In the genomic region with DNA sequence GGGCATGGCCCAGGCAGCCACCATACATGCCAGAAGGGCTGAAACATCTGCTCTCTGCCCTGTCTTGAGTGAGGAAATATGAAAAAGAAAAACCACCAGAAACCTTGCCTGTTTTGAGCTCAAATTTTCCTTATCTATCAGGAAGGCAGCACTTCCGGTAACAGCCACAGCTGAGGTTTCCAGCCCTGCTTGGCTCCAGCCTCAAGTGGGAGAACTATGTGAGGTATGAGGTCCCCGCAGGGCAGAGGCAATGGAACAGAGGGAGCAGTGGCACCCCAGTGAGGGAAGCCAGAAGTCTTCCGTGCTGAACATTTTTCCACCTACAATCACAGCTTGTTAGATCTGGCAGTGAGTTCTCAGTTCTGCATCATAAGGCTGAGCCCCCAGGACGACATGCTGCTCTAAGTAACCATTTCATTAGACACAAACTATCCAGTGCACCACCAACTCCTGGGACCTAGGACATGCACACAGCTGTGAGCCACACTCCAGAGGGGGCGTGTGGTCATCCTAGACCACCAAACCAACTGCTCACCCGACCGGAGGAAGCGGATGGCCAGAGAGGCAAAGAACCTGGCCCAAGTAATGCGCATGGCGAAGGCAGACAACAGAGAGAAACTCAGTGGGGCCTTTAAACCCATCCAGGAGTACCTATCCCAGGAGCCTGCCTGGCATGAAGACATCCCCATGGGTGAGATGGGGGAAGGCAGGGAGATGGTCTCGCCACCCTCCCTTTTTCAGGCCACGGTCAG, we compare ENCODE assay signal across 8 cellular contexts. TPM values are rescaled to one million over a fixed set of nuclear protein-coding genes. Genes with fewer than 3 reads are reported as not detected.
DNase-seq lines count a peak whose midpoint lies in the region; ATAC-seq and TF ChIP-seq lines count a peak whose summit lies in the region.

No MANE protein-coding gene starts in this region.

- peak overlapping the region; percentile 34 for H3K4me3 Mint-ChIP-seq in activated naive CD4-positive, alpha-beta T cell treated with anti-CD3 and anti-CD28 coated beads for 36 hours

- H3K36me3 ChIP-seq in mammary epithelial cell (ENCODE audit: insufficient read depth, low read length) = peaks cover 34% of the 10 kb centered on the region
- H3K36me3 ChIP-seq in aorta (ENCODE audit: control insufficient read depth in 1 of 2, insufficient read depth in 2 of 2, low read length in 1 of 2) = peaks cover 0 to 13% of the 10 kb centered on the region in 2 donors

- in situ Hi-C loops in mammary epithelial cell (cut with MboI; ENCODE audit: low sequenced_read_pairs in 2 of 2) = no loop called here

- intact Hi-C loops in activated naive CD4-positive, alpha-beta T cell treated with anti-CD3 and anti-CD28 coated beads for 36 hours (cut with micrococcal nuclease) = loop anchor here (2.0 kb wide), 1 partner anchor 21 kb away; no protein-coding TSS in a partner anchor
- intact Hi-C loops in mammary epithelial cell (cut with micrococcal nuclease) = no loop called here
- intact Hi-C loops in aorta (cut with DNase I) = loop anchor here in 1 of 2 donors (2.0 kb wide), 1 partner anchor 13 kb away; no protein-coding TSS in a partner anchor

- H3K9me3 Mint-ChIP-seq in activated naive CD4-positive, alpha-beta T cell treated with anti-CD3 and anti-CD28 coated beads for 36 hours = no peaks in the 10 kb centered on the region

- ATAC-seq in aorta (ENCODE audit: low FRiP score) = peak; percentile 43
- no peak for ATAC-seq in GM19328 (IDR thresholded peaks at IDR 0.05; ENCODE audit: unreplicated experiment)

- H3K27ac ChIP-seq in mammary epithelial cell (ENCODE audit: insufficient read depth, low read depth, low read length) = peak overlapping the region; percentile 21
- H3K27ac ChIP-seq in aorta (ENCODE audit: low read depth in 1 of 2, low read length in 2 of 2) = peak overlapping the region; percentile 44 to 79

- no peaks in the 10 kb centered on the region for H4K20me1 ChIP-seq in mammary epithelial cell (ENCODE audit: insufficient read depth, low read length)

- no peaks in the 10 kb centered on the region for H3K27me3 Mint-ChIP-seq in activated naive CD4-positive, alpha-beta T cell treated with anti-CD3 and anti-CD28 coated beads for 36 hours (ENCODE audit: low read depth)

- H3K36me3 Mint-ChIP-seq in activated naive CD4-positive, alpha-beta T cell treated with anti-CD3 and anti-CD28 coated beads for 36 hours (ENCODE audit: low read depth) = peaks cover 58% of the 10 kb centered on the region

- H3K27ac Mint-ChIP-seq in activated naive CD4-positive, alpha-beta T cell treated with anti-CD3 and anti-CD28 coated beads for 36 hours = peak overlapping the region; percentile 90

- CTCF ChIA-PET in activated naive CD4-positive, alpha-beta T cell treated with anti-CD3 and anti-CD28 coated beads for 36 hours (lab: Charles Lee) = interaction anchor here (0.7 to 1.3 kb wide), 4 partner anchors 8 to 104 kb away, joined by 3 read pairs; no protein-coding TSS in a partner anchor
- CTCF ChIA-PET in mammary epithelial cell (lab: Charles Lee; ENCODE audit: low non-redundant PET) = no interaction called here

- H3K27me3 ChIP-seq in mammary epithelial cell (ENCODE audit: insufficient read depth, low read length) = no peaks in the 10 kb centered on the region
- H3K27me3 ChIP-seq in aorta (ENCODE audit: control insufficient read depth in 1 of 2, insufficient read depth in 2 of 2, low read length in 1 of 2) = no peaks in the 10 kb centered on the region

- no peak overlapping the region for H2AFZ ChIP-seq in mammary epithelial cell (ENCODE audit: low read depth, low read length)

- dilution Hi-C loops in mammary epithelial cell (cut with HindIII; ENCODE audit: low sequenced_read_pairs) = no loop called here

- no peaks in the 10 kb centered on the region for H3K9me3 ChIP-seq in mammary epithelial cell (replicated peaks; ENCODE audit: insufficient read depth, low read length)
- H3K9me3 ChIP-seq in aorta (ENCODE audit: control insufficient read depth, low read length) = no peaks in the 10 kb centered on the region

- 66% methylated on average over 10 of the region's 12 CpGs for WGBS in mammary epithelial cell (ENCODE audit: low coverage, missing lambda C conversion rate)
- 43 to 45% methylated on average over 12 of the region's 12 CpGs for WGBS in aorta, 2 donors

- H3K4me2 ChIP-seq in mammary epithelial cell (ENCODE audit: insufficient read depth, low read depth, low read length) = no peak overlapping the region

- no TSS peak for BruUV-seq in mammary epithelial cell (replicated peaks; lab: Mats Ljungman, UMichigan)

- TF ChIP-seq CTCF in mammary epithelial cell (conservative IDR thresholded peaks at IDR 0.05 in 1 of 2, IDR thresholded peaks at IDR 0.05 in 1 of 2; ENCODE audit: extremely low read depth in 1 of 2, insufficient read depth in 1 of 2, low read depth in 1 of 2, low read length in 2 of 2) = no peak

- H3K4me1 ChIP-seq in mammary epithelial cell (ENCODE audit: insufficient read depth, low read length) (peaks cover 72% of the 10 kb centered on the region), aorta (ENCODE audit: control insufficient read depth in 1 of 2, insufficient read depth in 2 of 2, low read length in 2 of 2) (peaks cover 0 to 3% of the 10 kb centered on the region in 2 donors)

- peak; percentile 47 for DNase-seq in activated naive CD4-positive, alpha-beta T cell treated with anti-CD3 and anti-CD28 coated beads for 36 hours
- DNase-seq in activated naive CD4-positive, alpha-beta T cell (lab: John Stamatoyannopoulos, UW) = no peak
- DNase-seq in mammary epithelial cell = peak; percentile 60
- DNase-seq in lung microvascular endothelial cell (ENCODE audit: low read depth in 2 of 2) = peak; percentile 43 to 93
- peak in 1 of 2 donors; percentile 84 for DNase-seq in aorta
- no peak for DNase-seq in anterior cingulate cortex (lab: John Stamatoyannopoulos, UW)
- DNase-seq in glomerular visceral epithelial cell (ENCODE audit: extremely low spot score) = no peak

- H3K79me2 ChIP-seq in mammary epithelial cell (ENCODE audit: insufficient read depth, low read length) = peaks cover 90% of the 10 kb centered on the region

- H3K4me3 ChIP-seq in mammary epithelial cell (replicated peaks in 1 of 3; ENCODE audit: insufficient read depth in 1 of 3, low read depth in 2 of 3, low read length in 3 of 3) (no peak overlapping the region), aorta (ENCODE audit: low read length in 2 of 2) (no peak overlapping the region)

- H3K4me1 Mint-ChIP-seq in activated naive CD4-positive, alpha-beta T cell treated with anti-CD3 and anti-CD28 coated beads for 36 hours (ENCODE audit: low read depth) = peaks cover 76% of the 10 kb centered on the region

- H3K9ac ChIP-seq in mammary epithelial cell (ENCODE audit: insufficient read depth, low read length) = peak overlapping the region; percentile 18

RNA-seq across cellular contexts. Expression of gene WDR1, which starts 22.6 kb away (rescaled TPM):
- total RNA-seq in activated naive CD4-positive, alpha-beta T cell treated with anti-CD3 and anti-CD28 coated beads for 36 hours = 100 to 1,000 TPM; 271 to 295 TPM
- 100 to 1,000 TPM; 384 to 470 TPM for total RNA-seq in mammary epithelial cell
- 466 TPM for polyA plus RNA-seq in mammary epithelial cell
- polyA minus RNA-seq in mammary epithelial cell = 713 TPM
- total RNA-seq in lung microvascular endothelial cell = 264 and 314 TPM in 2 replicates
- 100 to 1,000 TPM; 339 to 593 TPM for total RNA-seq in aorta
- 100 to 1,000 TPM; 159 to 207 TPM for polyA plus RNA-seq in aorta

Comparison
In these comparisons a context has a peak if more than half of its experiments do, and no peak if none do; other contexts are left out.
1. DNase-seq: peak in activated naive CD4-positive, alpha-beta T cell treated with anti-CD3 and anti-CD28 coated beads for 36 hours (single experiment), mammary epithelial cell (single experiment) and lung microvascular endothelial cell (2 of 2); none in activated naive CD4-positive, alpha-beta T cell (0 of 4), anterior cingulate cortex (0 of 58) and glomerular visceral epithelial cell (single experiment).